Comparison of ENCODE assay signal across 23 cellular contexts in genomic region chr21:44653123-44653522, GRCh38. TPM values are rescaled to one million over a fixed set of nuclear protein-coding genes. Genes with fewer than 3 reads are reported as not detected.
A peak's percentile ranks its signal among the peaks of the same experiment; 100 is the strongest.
DNase-seq lines count a peak whose midpoint lies in the region; ATAC-seq, FAIRE-seq and TF ChIP-seq lines count a peak whose summit lies in the region.
"Had no signal": no experiment of that assay in that cellular context is flagged by ENCODE, and none has a peak within 500 bp of the region (broad histone marks: within the 10 kb centered on the region; RNA-seq: fewer than 3 reads in every experiment).

No MANE protein-coding gene starts in this region.

- H3K36me3 Mint-ChIP-seq in CD8-positive, alpha-beta T cell, result peaks cover 22% of the 10 kb centered on the region

- intact Hi-C loops in CD8-positive, alpha-beta T cell (cut with DNase I, micrococcal nuclease), result loop anchor here (10.0 kb wide), 1 partner anchor 108 kb away; the partner anchor contains the start of gene KRTAP10-1 (in 2 of the 2)

- H3K4me3 ChIP-seq in CD8-positive, alpha-beta T cell (ENCODE audit: low read depth, low read length), result no peak overlapping the region
- H3K4me3 ChIP-seq in Jurkat, Clone E6-1 (ENCODE audit: low read length), result no peak overlapping the region
- no peak overlapping the region for H3K4me3 ChIP-seq in H1 (ENCODE audit: extremely low read depth in 1 of 4, insufficient read depth in 2 of 4, low read depth in 3 of 4, low read length in 4 of 4)
- H3K4me3 ChIP-seq: cardiac muscle cell, gastroesophageal sphincter, Peyer's patch, spleen had no signal

- no peak for FAIRE-seq in H1 (lab: Jason Lieb, UNC)

- H3K27ac Mint-ChIP-seq in CD8-positive, alpha-beta T cell, result peak overlapping the region; percentile 95
- H3K27ac Mint-ChIP-seq: H9, mesothelial cell of epicardium had no signal

- no peak overlapping the region for H4K5ac ChIP-seq in H1 (ENCODE audit: insufficient read length, low read depth, low read length)

- POLR2A ChIA-PET in CD8-positive, alpha-beta T cell (lab: Charles Lee), result interaction anchor here (0.7 kb wide), 1 partner anchor 1174 kb away, joined by 3 read pairs; no protein-coding TSS in a partner anchor
- POLR2A ChIA-PET in H1 (lab: Charles Lee; ENCODE audit: partially characterized antibody), result no interaction called here

- peaks cover 9% of the 10 kb centered on the region for H3K9me3 ChIP-seq in CD8-positive, alpha-beta T cell (ENCODE audit: low read length)
- peaks cover 0 to 4% of the 10 kb centered on the region in 2 experiments; a peak in 2 of 4 replicates for H3K9me3 ChIP-seq in H1 (ENCODE audit: insufficient read depth in 2 of 2, low read depth in 1 of 2, low read length in 1 of 2)
- H3K9me3 ChIP-seq: Peyer's patch had no signal

- H2BK120ac ChIP-seq in H1 (replicated peaks; ENCODE audit: low read depth, low read length), result no peak overlapping the region

- no peaks in the 10 kb centered on the region for H4K20me1 ChIP-seq in H1 (replicated peaks in 1 of 2; ENCODE audit: control insufficient read depth in 1 of 2, insufficient read depth in 2 of 2, low read length in 2 of 2)

- H3K23ac ChIP-seq in H1 (ENCODE audit: insufficient read length), result no peak overlapping the region

- no peaks in the 10 kb centered on the region for H3K23me2 ChIP-seq in H1 (ENCODE audit: low read depth, low read length)

- no peak overlapping the region for H2AK5ac ChIP-seq in H1 (ENCODE audit: low read depth, low read length)

- H2BK20ac ChIP-seq in H1 (ENCODE audit: low read length), result no peak overlapping the region

- no peak overlapping the region for H3K4me3 Mint-ChIP-seq in CD8-positive, alpha-beta T cell
- H3K4me3 Mint-ChIP-seq: activated CD8-positive, alpha-beta memory T cell treated with anti-CD3 and anti-CD28 coated beads, Interleukin-2, amount 10 ng/mL, durations not matched to agents 7 days and 5 days; H9; mesothelial cell of epicardium; neural crest cell had no signal

- no peak for ATAC-seq in CD8-positive, alpha-beta T cell
- no peak for ATAC-seq in GM19328 (IDR thresholded peaks at IDR 0.05; ENCODE audit: unreplicated experiment)
- ATAC-seq in HG03378 (IDR thresholded peaks at IDR 0.05; ENCODE audit: unreplicated experiment), result no peak
- ATAC-seq: activated CD8-positive, alpha-beta memory T cell treated with anti-CD3 and anti-CD28 coated beads, Interleukin-2, amount 10 ng/mL, durations not matched to agents 7 days and 5 days; gastroesophageal sphincter; left lobe of liver; SK-N-SH treated with all-trans-retinoic acid at 6 μM for 48 hours had no signal

- no peak overlapping the region for H3K14ac ChIP-seq in H1 (ENCODE audit: insufficient read length)

- no peak overlapping the region for H4K91ac ChIP-seq in H1 (replicated peaks; ENCODE audit: insufficient read length, low read length)

- no peaks in the 10 kb centered on the region for H3K27me3 ChIP-seq in CD8-positive, alpha-beta T cell (ENCODE audit: insufficient read depth, low read length)
- peaks cover 0 to 2% (median 0%) of the 10 kb centered on the region in 4 experiments; a peak in 1 of 7 replicates for H3K27me3 ChIP-seq in H1 (replicated peaks in 1 of 4; ENCODE audit: control insufficient read depth in 3 of 4, extremely low read depth in 1 of 4, insufficient read depth in 3 of 4, low read length in 3 of 4)
- H3K27me3 ChIP-seq: cardiac muscle cell, Peyer's patch had no signal

- no peak overlapping the region for H3K18ac ChIP-seq in H1 (ENCODE audit: extremely low read depth, low read length)

- peaks cover 14% of the 10 kb centered on the region for H3K9me3 Mint-ChIP-seq in CD8-positive, alpha-beta T cell

- no peak overlapping the region for H2BK5ac ChIP-seq in H1 (ENCODE audit: low read depth, low read length)

- no peak for TF ChIP-seq CTCF in CD8-positive, alpha-beta T cell (IDR thresholded peaks at IDR 0.05)
- no peak for TF ChIP-seq CTCF in H1 (IDR thresholded peaks at IDR 0.05; ENCODE audit: control extremely low read depth in 1 of 3, insufficient read depth in 1 of 3, low read depth in 1 of 3, low read length in 3 of 3)

- CTCF ChIA-PET in CD8-positive, alpha-beta T cell (lab: Charles Lee), result interaction anchor here (0.7 to 1.8 kb wide), 3 partner anchors 89 to 143 kb away, joined by 3 to 6 read pairs (median 4); no protein-coding TSS in a partner anchor
- CTCF ChIA-PET in H1 (lab: Charles Lee; ENCODE audit: partially characterized antibody), result interaction anchor here (1.0 kb wide), 1 partner anchor 34 kb away, joined by 3 read pairs; no protein-coding TSS in a partner anchor

- no peaks in the 10 kb centered on the region for H3K27me3 Mint-ChIP-seq in CD8-positive, alpha-beta T cell (ENCODE audit: low read depth)
- H3K27me3 Mint-ChIP-seq: activated CD8-positive, alpha-beta memory T cell treated with anti-CD3 and anti-CD28 coated beads, Interleukin-2, amount 10 ng/mL, durations not matched to agents 7 days and 5 days had no signal

- H3K79me2 ChIP-seq in H1 (ENCODE audit: control insufficient read depth in 1 of 2, insufficient read depth in 2 of 2, low read length in 2 of 2), result no peaks in the 10 kb centered on the region

- no peak for TF ChIP-seq EP300 in H1 (IDR thresholded peaks at IDR 0.05; ENCODE audit: borderline replicate concordance in 1 of 2, low read depth in 2 of 2, low read length in 2 of 2)

- 79% methylated on average over 14 of the region's 14 CpGs; no CpG with 5 or more reads in 1 of the 2 experiments for WGBS in H1 (ENCODE audit: extremely low coverage in 1 of 2, insufficient coverage in 1 of 2, insufficient read length in 1 of 2, insufficient replicate concordance in 2 of 2, low coverage in 1 of 2, low lambda C conversion rate in 2 of 2, missing lambda C conversion rate in 1 of 2), 2 experiments

- no peak overlapping the region for H3K27ac ChIP-seq in CD8-positive, alpha-beta T cell (ENCODE audit: low read depth, low read length)
- no peak overlapping the region for H3K27ac ChIP-seq in H1 (ENCODE audit: low read depth, low read length)
- H3K27ac ChIP-seq: cardiac muscle cell, gastroesophageal sphincter, Peyer's patch had no signal

- no peak overlapping the region for H3K4ac ChIP-seq in H1 (replicated peaks; ENCODE audit: insufficient read length, low read depth, low read length)

- TF ChIP-seq POLR2A in H1 (IDR thresholded peaks at IDR 0.05; ENCODE audit: control extremely low read depth in 1 of 2, low read depth in 2 of 2, low read length in 2 of 2), result no peak

- H2AFZ ChIP-seq in H1 (ENCODE audit: low read length), result no peak overlapping the region

- H3K9ac ChIP-seq in H1 (replicated peaks in 1 of 4; ENCODE audit: extremely low read depth in 1 of 4, low read depth in 3 of 4, low read length in 3 of 4), result no peak overlapping the region

- peaks cover 55% of the 10 kb centered on the region for H3K4me1 Mint-ChIP-seq in CD8-positive, alpha-beta T cell (ENCODE audit: low read depth)
- H3K4me1 Mint-ChIP-seq: mesothelial cell of epicardium, neural crest cell had no signal

- H3K4me2 ChIP-seq in H1 (ENCODE audit: insufficient read depth in 1 of 2, low read depth in 2 of 2, low read length in 2 of 2), result no peak overlapping the region

- DNase-seq in CD8-positive, alpha-beta T cell, result no peak
- peak; percentile 67 for DNase-seq in Jurkat, Clone E6-1 (ENCODE audit: low read depth, low spot score)
- DNase-seq in H1 (ENCODE audit: low read depth in 1 of 2, low spot score in 2 of 2), result no peak
- DNase-seq in NCI-H446 (lab: John Stamatoyannopoulos, UW), result no peak
- DNase-seq: activated CD8-positive, alpha-beta memory T cell treated with anti-CD3 and anti-CD28 coated beads, Interleukin-2, amount 10 ng/mL, durations not matched to agents 7 days and 5 days; erythroblast; H9; KBM-7; NCI-H1048; NCI-H526 treated with DMSO at 0.1 percent for 48 hours; spleen; stimulated activated CD8-positive, alpha-beta memory T cell treated with anti-CD3 and anti-CD28 coated beads, Interleukin-4, amount 100 ng/mL, for 48 hours; substantia nigra had no signal

- H3K4me1 ChIP-seq in CD8-positive, alpha-beta T cell (ENCODE audit: insufficient read depth, low read length), result peaks cover 46% of the 10 kb centered on the region
- no peaks in the 10 kb centered on the region; a peak in 1 of 7 replicates for H3K4me1 ChIP-seq in H1 (replicated peaks in 1 of 4; ENCODE audit: control insufficient read depth in 3 of 4, insufficient read depth in 4 of 4, low read length in 3 of 4)
- H3K4me1 ChIP-seq: gastroesophageal sphincter, Peyer's patch had no signal

- no peak overlapping the region for H4K8ac ChIP-seq in H1 (ENCODE audit: extremely low read depth, insufficient read depth, low read length)

- no peak overlapping the region for H2BK12ac ChIP-seq in H1 (ENCODE audit: low read depth, low read length)

- no peaks in the 10 kb centered on the region for H3K36me3 ChIP-seq in CD8-positive, alpha-beta T cell (ENCODE audit: insufficient read depth, low read length)
- H3K36me3 ChIP-seq in H1 (ENCODE audit: control insufficient read depth in 2 of 4, insufficient read depth in 4 of 4, low read length in 3 of 4), result no peaks in the 10 kb centered on the region
- H3K36me3 ChIP-seq: cardiac muscle cell, gastroesophageal sphincter, Peyer's patch, spleen had no signal

- H3K56ac ChIP-seq in H1 (replicated peaks; ENCODE audit: insufficient read length, low read depth, low read length), result no peak overlapping the region

- no peaks in the 10 kb centered on the region; the same call in 1 of the 2 replicates for H3K79me1 ChIP-seq in H1 (ENCODE audit: low read depth, low read length)

- H2BK15ac ChIP-seq in H1 (ENCODE audit: low read length), result no peak overlapping the region

- TF ChIP-seq RAD21 in H1 (IDR thresholded peaks at IDR 0.05 in 1 of 2, conservative IDR thresholded peaks at IDR 0.05 in 1 of 2; ENCODE audit: low read depth in 2 of 2, low read length in 2 of 2), result no peak

RNA-seq across cellular contexts. Expression of gene KRTAP12-4, which starts 1.3 kb away (rescaled TPM):
- total RNA-seq in CD8-positive, alpha-beta T cell, result not detected
- not detected for polyA plus RNA-seq in Jurkat, Clone E6-1 (2012; ENCODE audit: insufficient read depth, insufficient read length)
- not detected in 2 replicates for total RNA-seq in H1 (2021; fragmentation: NEBNext Ultra II Directional; extraction: Animal tissue kit (Norgen Biotek cat#: 25700))
- polyA plus RNA-seq in H1 (2011; rRNA removed), result 0.75 TPM in 1 of 2 replicates, not detected in the other
- polyA plus RNA-seq in H1 (2011; cell fraction: cytosol; rRNA removed), result not detected
- polyA plus RNA-seq in H1 (2011; cell fraction: nucleus; rRNA removed), result 0.70 TPM
- not detected in 4 replicates for polyA plus RNA-seq in H1 (2012, experiment 1 of 2)
- not detected for polyA plus RNA-seq in H1 (2012, experiment 2 of 2)
- polyA plus RNA-seq in H1 (2013, experiment 1 of 2), result not detected
- polyA plus RNA-seq in H1 (2013, experiment 2 of 2), result not detected
- 0.63 and 0.88 TPM in 2 replicates for polyA minus RNA-seq in H1 (2011; rRNA and poly(A)+ RNA removed)
- not detected for polyA minus RNA-seq in H1 (2011; cell fraction: cytosol; rRNA and poly(A)+ RNA removed)
- not detected for polyA minus RNA-seq in H1 (2011; cell fraction: nucleus; rRNA and poly(A)+ RNA removed)
- total RNA-seq: activated CD8-positive, alpha-beta memory T cell treated with anti-CD3 and anti-CD28 coated beads, Interleukin-2, amount 10 ng/mL, durations not matched to agents 7 days and 5 days; cardiac muscle cell; gastroesophageal sphincter; H9; left lobe of liver; mesothelial cell of epicardium; neural crest cell; Peyer's patch; pulmonary artery endothelial cell; spleen had no signal
- polyA plus RNA-seq: cardiac muscle cell, spleen had no signal

RNA-seq across cellular contexts. Expression of gene KRTAP12-3, which starts 4.6 kb away (rescaled TPM):
- total RNA-seq in CD8-positive, alpha-beta T cell, result 1 to 10 TPM in 1 of 2 experiments, not detected in 1; 1.3 TPM
- polyA plus RNA-seq in Jurkat, Clone E6-1 (2012; ENCODE audit: insufficient read depth, insufficient read length), result not detected
- not detected in 2 replicates for total RNA-seq in H1 (2021; fragmentation: NEBNext Ultra II Directional; extraction: Animal tissue kit (Norgen Biotek cat#: 25700))
- polyA plus RNA-seq in H1 (2011; rRNA removed), result not detected in 2 replicates
- not detected for polyA plus RNA-seq in H1 (2011; cell fraction: cytosol; rRNA removed)
- not detected for polyA plus RNA-seq in H1 (2011; cell fraction: nucleus; rRNA removed)
- not detected in 4 replicates for polyA plus RNA-seq in H1 (2012, experiment 1 of 2)
- not detected for polyA plus RNA-seq in H1 (2012, experiment 2 of 2)
- polyA plus RNA-seq in H1 (2013, experiment 1 of 2), result not detected
- not detected for polyA plus RNA-seq in H1 (2013, experiment 2 of 2)
- polyA minus RNA-seq in H1 (2011; rRNA and poly(A)+ RNA removed), result not detected in 2 replicates
- polyA minus RNA-seq in H1 (2011; cell fraction: cytosol; rRNA and poly(A)+ RNA removed), result not detected
- polyA minus RNA-seq in H1 (2011; cell fraction: nucleus; rRNA and poly(A)+ RNA removed), result not detected
- total RNA-seq: activated CD8-positive, alpha-beta memory T cell treated with anti-CD3 and anti-CD28 coated beads, Interleukin-2, amount 10 ng/mL, durations not matched to agents 7 days and 5 days; cardiac muscle cell; gastroesophageal sphincter; H9; left lobe of liver; mesothelial cell of epicardium; neural crest cell; Peyer's patch; pulmonary artery endothelial cell; spleen had no signal
- polyA plus RNA-seq: cardiac muscle cell, spleen had no signal

RNA-seq across cellular contexts. Expression of gene KRTAP10-11, which starts 6.9 kb away (rescaled TPM):
- not detected for total RNA-seq in CD8-positive, alpha-beta T cell
- not detected for polyA plus RNA-seq in Jurkat, Clone E6-1 (2012; ENCODE audit: insufficient read depth, insufficient read length)
- total RNA-seq in H1 (2021; fragmentation: NEBNext Ultra II Directional; extraction: Animal tissue kit (Norgen Biotek cat#: 25700)), result not detected in 2 replicates
- not detected in 2 replicates for polyA plus RNA-seq in H1 (2011; rRNA removed)
- polyA plus RNA-seq in H1 (2011; cell fraction: cytosol; rRNA removed), result not detected
- not detected for polyA plus RNA-seq in H1 (2011; cell fraction: nucleus; rRNA removed)
- polyA plus RNA-seq in H1 (2012, experiment 1 of 2), result not detected in 4 replicates
- not detected for polyA plus RNA-seq in H1 (2012, experiment 2 of 2)
- not detected for polyA plus RNA-seq in H1 (2013, experiment 1 of 2)
- polyA plus RNA-seq in H1 (2013, experiment 2 of 2), result not detected
- polyA minus RNA-seq in H1 (2011; rRNA and poly(A)+ RNA removed), result not detected in 2 replicates
- not detected for polyA minus RNA-seq in H1 (2011; cell fraction: cytosol; rRNA and poly(A)+ RNA removed)
- polyA minus RNA-seq in H1 (2011; cell fraction: nucleus; rRNA and poly(A)+ RNA removed), result not detected
- total RNA-seq: activated CD8-positive, alpha-beta memory T cell treated with anti-CD3 and anti-CD28 coated beads, Interleukin-2, amount 10 ng/mL, durations not matched to agents 7 days and 5 days; cardiac muscle cell; gastroesophageal sphincter; H9; left lobe of liver; mesothelial cell of epicardium; neural crest cell; Peyer's patch; pulmonary artery endothelial cell; spleen had no signal
- polyA plus RNA-seq: cardiac muscle cell, spleen had no signal

RNA-seq across cellular contexts. Expression of gene KRTAP12-2, which starts 13.6 kb away (rescaled TPM):
- total RNA-seq in CD8-positive, alpha-beta T cell, result not detected
- not detected for polyA plus RNA-seq in Jurkat, Clone E6-1 (2012; ENCODE audit: insufficient read depth, insufficient read length)
- not detected in 2 replicates for total RNA-seq in H1 (2021; fragmentation: NEBNext Ultra II Directional; extraction: Animal tissue kit (Norgen Biotek cat#: 25700))
- 0.46 and 0.50 TPM in 2 replicates for polyA plus RNA-seq in H1 (2011; rRNA removed)
- 0.13 TPM for polyA plus RNA-seq in H1 (2011; cell fraction: cytosol; rRNA removed)
- polyA plus RNA-seq in H1 (2011; cell fraction: nucleus; rRNA removed), result 1.3 TPM
- not detected in 4 replicates for polyA plus RNA-seq in H1 (2012, experiment 1 of 2)
- not detected for polyA plus RNA-seq in H1 (2012, experiment 2 of 2)
- not detected for polyA plus RNA-seq in H1 (2013, experiment 1 of 2)
- not detected for polyA plus RNA-seq in H1 (2013, experiment 2 of 2)
- polyA minus RNA-seq in H1 (2011; rRNA and poly(A)+ RNA removed), result 2.9 and 4.0 TPM in 2 replicates
- polyA minus RNA-seq in H1 (2011; cell fraction: cytosol; rRNA and poly(A)+ RNA removed), result 1.7 TPM
- polyA minus RNA-seq in H1 (2011; cell fraction: nucleus; rRNA and poly(A)+ RNA removed), result 14.5 TPM
- total RNA-seq: activated CD8-positive, alpha-beta memory T cell treated with anti-CD3 and anti-CD28 coated beads, Interleukin-2, amount 10 ng/mL, durations not matched to agents 7 days and 5 days; cardiac muscle cell; gastroesophageal sphincter; H9; left lobe of liver; mesothelial cell of epicardium; neural crest cell; Peyer's patch; pulmonary artery endothelial cell; spleen had no signal
- polyA plus RNA-seq: cardiac muscle cell, spleen had no signal

RNA-seq across cellular contexts. Expression of gene KRTAP10-10, which starts 16.0 kb away (rescaled TPM):
- not detected for total RNA-seq in CD8-positive, alpha-beta T cell
- not detected for polyA plus RNA-seq in Jurkat, Clone E6-1 (2012; ENCODE audit: insufficient read depth, insufficient read length)
- not detected in 2 replicates for total RNA-seq in H1 (2021; fragmentation: NEBNext Ultra II Directional; extraction: Animal tissue kit (Norgen Biotek cat#: 25700))
- not detected in 2 replicates for polyA plus RNA-seq in H1 (2011; rRNA removed)
- polyA plus RNA-seq in H1 (2011; cell fraction: cytosol; rRNA removed), result not detected
- polyA plus RNA-seq in H1 (2011; cell fraction: nucleus; rRNA removed), result not detected
- polyA plus RNA-seq in H1 (2012, experiment 1 of 2), result 0.20 TPM in 1 of 4 replicates, not detected in the others
- not detected for polyA plus RNA-seq in H1 (2012, experiment 2 of 2)
- not detected for polyA plus RNA-seq in H1 (2013, experiment 1 of 2)
- polyA plus RNA-seq in H1 (2013, experiment 2 of 2), result not detected
- polyA minus RNA-seq in H1 (2011; rRNA and poly(A)+ RNA removed), result not detected in 2 replicates
- polyA minus RNA-seq in H1 (2011; cell fraction: cytosol; rRNA and poly(A)+ RNA removed), result not detected
- not detected for polyA minus RNA-seq in H1 (2011; cell fraction: nucleus; rRNA and poly(A)+ RNA removed)
- total RNA-seq: activated CD8-positive, alpha-beta memory T cell treated with anti-CD3 and anti-CD28 coated beads, Interleukin-2, amount 10 ng/mL, durations not matched to agents 7 days and 5 days; cardiac muscle cell; gastroesophageal sphincter; H9; left lobe of liver; mesothelial cell of epicardium; neural crest cell; Peyer's patch; pulmonary artery endothelial cell; spleen had no signal
- polyA plus RNA-seq: cardiac muscle cell, spleen had no signal
